13 cellular contexts compared by ENCODE assay signal in genomic region chr6:112802154-112802553, GRCh38.
DNase-seq lines count a peak whose midpoint lies in the region; ATAC-seq and TF ChIP-seq lines count a peak whose summit lies in the region.
"Had no signal": no experiment of that assay in that cellular context is flagged by ENCODE, and none has a peak within 500 bp of the region (broad histone marks: within the 10 kb centered on the region; RNA-seq: fewer than 3 reads in every experiment).

No MANE protein-coding gene starts in this region.

- no peak overlapping the region for H3K27ac ChIP-seq in RWPE1
- no peak overlapping the region for H3K27ac ChIP-seq in CD4-positive, alpha-beta T cell (ENCODE audit: low read depth, low read length)

- H3K4me1 Mint-ChIP-seq in CD4-positive, alpha-beta T cell (ENCODE audit: low read depth) = no peaks in the 10 kb centered on the region
- H3K4me1 Mint-ChIP-seq: activated CD4-positive, alpha-beta T cell treated with anti-CD3 and anti-CD28 coated beads, Interleukin-2, amount 10 ng/mL, durations not matched to agents 7 days and 5 days had no signal

- no peak overlapping the region for H3K4me3 Mint-ChIP-seq in CD4-positive, alpha-beta T cell
- H3K4me3 Mint-ChIP-seq: activated CD4-positive, alpha-beta T cell treated with anti-CD3 and anti-CD28 coated beads, Interleukin-2, amount 10 ng/mL, durations not matched to agents 7 days and 5 days had no signal

- no peaks in the 10 kb centered on the region for H3K36me3 Mint-ChIP-seq in CD4-positive, alpha-beta T cell (ENCODE audit: low read depth)

- peaks cover 4% of the 10 kb centered on the region for H3K9me3 Mint-ChIP-seq in CD4-positive, alpha-beta T cell
- H3K9me3 Mint-ChIP-seq: activated CD4-positive, alpha-beta T cell treated with anti-CD3 and anti-CD28 coated beads, Interleukin-2, amount 10 ng/mL, durations not matched to agents 7 days and 5 days had no signal

- H3K27ac Mint-ChIP-seq in CD4-positive, alpha-beta T cell = no peak overlapping the region
- H3K27ac Mint-ChIP-seq: activated CD4-positive, alpha-beta T cell treated with anti-CD3 and anti-CD28 coated beads, Interleukin-2, amount 10 ng/mL, durations not matched to agents 7 days and 5 days had no signal

- H3K4me3 ChIP-seq in epithelial cell of esophagus (ENCODE audit: low read length) = no peak overlapping the region
- H3K4me3 ChIP-seq: GM12878 had no signal

- TF ChIP-seq CTCF in RWPE1 (conservative IDR thresholded peaks at IDR 0.05; ENCODE audit: low read depth) (no peak), epithelial cell of esophagus (IDR thresholded peaks at IDR 0.05; ENCODE audit: insufficient read depth, low read depth, low read length, missing control alignments) (no peak)
- no peak for TF ChIP-seq CTCF in CD4-positive, alpha-beta T cell (IDR thresholded peaks at IDR 0.05)

- intact Hi-C loops in CD4-positive, alpha-beta T cell (cut with DNase I, micrococcal nuclease) = no loop called here

- H3K27me3 Mint-ChIP-seq in CD4-positive, alpha-beta T cell = no peaks in the 10 kb centered on the region
- H3K27me3 Mint-ChIP-seq: activated CD4-positive, alpha-beta T cell treated with anti-CD3 and anti-CD28 coated beads, Interleukin-2, amount 10 ng/mL, durations not matched to agents 7 days and 5 days had no signal

- CTCF ChIA-PET in RWPE1 (lab: Yijun Ruan, JAX) = interaction anchor here (0.6 to 0.7 kb wide), 2 partner anchors 79 to 484 kb away, joined by 4 read pairs; no protein-coding TSS in a partner anchor
- CTCF ChIA-PET in CD4-positive, alpha-beta T cell (lab: Charles Lee) = no interaction called here

- POLR2A ChIA-PET in RWPE1 (lab: Yijun Ruan, JAX; ENCODE audit: low non-redundant PET) = no interaction called here
- POLR2A ChIA-PET in CD4-positive, alpha-beta T cell (lab: Charles Lee) = no interaction called here

- no peaks in the 10 kb centered on the region for H3K9me3 ChIP-seq in CD4-positive, alpha-beta T cell (ENCODE audit: control insufficient read depth, low read length)

- no peak for ATAC-seq in CD4-positive, alpha-beta T cell (ENCODE audit: poor library complexity)
- no peak for ATAC-seq in HG03095 (IDR thresholded peaks at IDR 0.05; ENCODE audit: unreplicated experiment)
- ATAC-seq: GM12878 had no signal

- peak; percentile 93 for DNase-seq in EL
- DNase-seq in RWPE1 (ENCODE audit: low spot score) = peak; percentile 28
- peak; percentile 58 for DNase-seq in epithelial cell of esophagus (ENCODE audit: low read depth)
- peak; percentile 86 for DNase-seq in non-pigmented ciliary epithelial cell (ENCODE audit: low read depth)
- DNase-seq in NCI-H2171 (lab: John Stamatoyannopoulos, UW) = no peak
- DNase-seq in CD4-positive, alpha-beta T cell = no peak
- DNase-seq in stimulated activated CD4-positive, alpha-beta T cell treated with anti-CD3 and anti-CD28 coated beads, Interleukin-15, amount 100 ng/mL, for 24 hours = no peak
- DNase-seq: activated CD4-positive, alpha-beta T cell treated with anti-CD3 and anti-CD28 coated beads, Interleukin-2, amount 10 ng/mL, durations not matched to agents 7 days and 5 days; activated gamma-delta T cell treated with Interleukin-2 at 50 U/mL for 16 hours; cortex of kidney; small intestine had no signal

- H3K27me3 ChIP-seq in CD4-positive, alpha-beta T cell (ENCODE audit: control insufficient read depth, insufficient read depth, low read length) = no peaks in the 10 kb centered on the region

Comparison
In these comparisons a context has a peak if more than half of its experiments do, and no peak if none do; other contexts are left out.
1. DNase-seq: peak in EL (single experiment), RWPE1 (single experiment), epithelial cell of esophagus (single experiment) and non-pigmented ciliary epithelial cell (single experiment); none in NCI-H2171 (single experiment), CD4-positive, alpha-beta T cell (0 of 10) and stimulated activated CD4-positive, alpha-beta T cell treated with anti-CD3 and anti-CD28 coated beads, Interleukin-15, amount 100 ng/mL, for 24 hours (single experiment).